In the genomic region with DNA sequence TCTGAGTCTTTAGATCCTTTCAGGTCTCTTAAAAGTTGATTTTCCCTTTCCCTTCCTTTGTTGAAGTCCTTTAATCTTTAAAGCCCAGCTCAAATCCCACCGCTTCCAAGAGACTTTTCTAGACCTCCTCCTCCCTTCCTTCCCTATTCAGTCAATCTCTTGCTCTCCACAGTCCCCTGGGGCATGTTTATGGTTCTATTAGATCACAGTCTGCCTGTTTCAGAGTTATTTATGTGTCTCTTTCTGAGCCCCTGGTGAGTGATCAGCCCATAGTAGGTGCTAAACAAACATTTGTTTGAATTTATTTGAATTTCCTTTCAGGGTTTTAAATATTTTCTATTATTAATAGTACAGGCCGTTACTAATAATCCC, we compare ENCODE assay signal across 26 cellular contexts. TPM values are rescaled to one million over a fixed set of nuclear protein-coding genes. Genes with fewer than 3 reads are reported as not detected.
"Had no signal": no experiment of that assay in that cellular context is flagged by ENCODE, and none has a peak within 500 bp of the region (broad histone marks: within the 10 kb centered on the region; RNA-seq: fewer than 3 reads in every experiment).

No MANE protein-coding gene starts in this region.

- H3K27me3 ChIP-seq: ascending aorta, heart left ventricle, right atrium auricular region, spleen, transverse colon had no signal

- H3K4me1 Mint-ChIP-seq: activated naive CD4-positive, alpha-beta T cell treated with anti-CD3 and anti-CD28 coated beads, Interleukin-2, amount 10 ng/mL, durations not matched to agents 7 days and 5 days had no signal

- H3K27ac Mint-ChIP-seq: activated CD4-positive, alpha-beta memory T cell treated with anti-CD3 and anti-CD28 coated beads for 36 hours; activated CD4-positive, alpha-beta T cell treated with anti-CD3 and anti-CD28 coated beads, Interleukin-2, amount 10 ng/mL, durations not matched to agents 24 days and 14 days; activated naive CD4-positive, alpha-beta T cell treated with anti-CD3 and anti-CD28 coated beads, Interleukin-2, amount 10 ng/mL, durations not matched to agents 7 days and 5 days; activated naive CD8-positive, alpha-beta T cell treated with anti-CD3 and anti-CD28 coated beads, Interleukin-2, amount 10 ng/mL, durations not matched to agents 7 days and 5 days; activated T-helper 1 cell treated with anti-CD3 and anti-CD28 coated beads, Interleukin-12 subunit alpha, Interleukin-12 subunit beta, Interleukin-2, Interleukin-4 antibody, amounts not matched to agents 30 ng/mL and 10 ng/mL and 1 ng/mL, durations not matched to agents 14 hours and 24 hours and 36 hours; mesothelial cell of epicardium; naive thymus-derived CD4-positive, alpha-beta T cell had no signal

- DNase-seq: activated CD4-positive, alpha-beta memory T cell treated with anti-CD3 and anti-CD28 coated beads for 36 hours; activated CD4-positive, alpha-beta T cell treated with anti-CD3 and anti-CD28 coated beads, Interleukin-2, amount 10 ng/mL, durations not matched to agents 24 days and 14 days; activated CD8-positive, alpha-beta memory T cell treated with anti-CD3 and anti-CD28 coated beads, Interleukin-2, amount 50 U/mL, for 4 hours; activated effector memory CD4-positive, alpha-beta T cell treated with anti-CD3 and anti-CD28 coated beads, Interleukin-2, amount 50 U/mL, for 16 hours; activated naive CD4-positive, alpha-beta T cell treated with anti-CD3 and anti-CD28 coated beads, Interleukin-2, amount 10 ng/mL, durations not matched to agents 7 days and 5 days; activated naive CD8-positive, alpha-beta T cell treated with anti-CD3 and anti-CD28 coated beads, Interleukin-2, amount 10 ng/mL, durations not matched to agents 7 days and 5 days; activated T-cell treated with anti-CD3 and anti-CD28 coated beads, Interleukin-2, amount 50 U/mL, for 1 hour; cortex of kidney; foreskin fibroblast; heart left ventricle; naive thymus-derived CD4-positive, alpha-beta T cell; spleen; stimulated activated naive CD4-positive, alpha-beta T cell treated with Interleukin-2 at 50 U/mL for 16 hours; T-helper 9 cell; transverse colon had no signal

- H3K4me1 ChIP-seq: ascending aorta, heart left ventricle, right atrium auricular region, spleen, transverse colon had no signal

- H3K4me3 ChIP-seq: ascending aorta, heart left ventricle, right atrium auricular region, spleen, transverse colon had no signal

- ATAC-seq: activated CD4-positive, CD25-positive, alpha-beta regulatory T cell treated with anti-CD3 and anti-CD28 coated beads, Interleukin-2, amount 50 U/mL, for 24 hours; esophagus mucosa; naive thymus-derived CD4-positive, alpha-beta T cell had no signal

- H3K9me3 Mint-ChIP-seq: activated CD4-positive, alpha-beta memory T cell treated with anti-CD3 and anti-CD28 coated beads for 36 hours; activated CD4-positive, alpha-beta T cell treated with anti-CD3 and anti-CD28 coated beads, Interleukin-2, amount 10 ng/mL, durations not matched to agents 24 days and 14 days; activated naive CD4-positive, alpha-beta T cell treated with anti-CD3 and anti-CD28 coated beads, Interleukin-2, amount 10 ng/mL, durations not matched to agents 7 days and 5 days; activated naive CD8-positive, alpha-beta T cell treated with anti-CD3 and anti-CD28 coated beads, Interleukin-2, amount 10 ng/mL, durations not matched to agents 7 days and 5 days; activated T-helper 1 cell treated with anti-CD3 and anti-CD28 coated beads, Interleukin-12 subunit alpha, Interleukin-12 subunit beta, Interleukin-2, Interleukin-4 antibody, amounts not matched to agents 30 ng/mL and 10 ng/mL and 1 ng/mL, durations not matched to agents 14 hours and 24 hours and 36 hours; mesothelial cell of epicardium had no signal

- H3K36me3 ChIP-seq: ascending aorta, heart left ventricle, right atrium auricular region, spleen, transverse colon, WERI-Rb-1 had no signal

- H3K36me3 Mint-ChIP-seq: activated CD4-positive, alpha-beta memory T cell treated with anti-CD3 and anti-CD28 coated beads for 36 hours; activated naive CD4-positive, alpha-beta T cell treated with anti-CD3 and anti-CD28 coated beads, Interleukin-2, amount 10 ng/mL, durations not matched to agents 7 days and 5 days; activated naive CD8-positive, alpha-beta T cell treated with anti-CD3 and anti-CD28 coated beads, Interleukin-2, amount 10 ng/mL, durations not matched to agents 7 days and 5 days; mesothelial cell of epicardium had no signal

- H3K27ac ChIP-seq: ascending aorta, heart left ventricle, right atrium auricular region, spleen, transverse colon, WERI-Rb-1 had no signal

- H3K9me3 ChIP-seq: ascending aorta, heart left ventricle, right atrium auricular region, spleen, transverse colon had no signal

- H3K4me3 Mint-ChIP-seq: activated CD4-positive, alpha-beta memory T cell treated with anti-CD3 and anti-CD28 coated beads for 36 hours; activated CD4-positive, alpha-beta T cell treated with anti-CD3 and anti-CD28 coated beads, Interleukin-2, amount 10 ng/mL, durations not matched to agents 24 days and 14 days; activated naive CD4-positive, alpha-beta T cell treated with anti-CD3 and anti-CD28 coated beads, Interleukin-2, amount 10 ng/mL, durations not matched to agents 7 days and 5 days; activated naive CD8-positive, alpha-beta T cell treated with anti-CD3 and anti-CD28 coated beads, Interleukin-2, amount 10 ng/mL, durations not matched to agents 7 days and 5 days; activated T-helper 1 cell treated with anti-CD3 and anti-CD28 coated beads, Interleukin-12 subunit alpha, Interleukin-12 subunit beta, Interleukin-2, Interleukin-4 antibody, amounts not matched to agents 30 ng/mL and 10 ng/mL and 1 ng/mL, durations not matched to agents 14 hours and 24 hours and 36 hours; mesothelial cell of epicardium; naive thymus-derived CD4-positive, alpha-beta T cell had no signal

RNA-seq across cellular contexts. Expression of a gene that starts 7.2 kb away (rescaled TPM):
- total RNA-seq: activated CD4-positive, alpha-beta memory T cell treated with anti-CD3 and anti-CD28 coated beads for 36 hours; activated CD4-positive, alpha-beta T cell treated with anti-CD3 and anti-CD28 coated beads, Interleukin-2, amount 10 ng/mL, durations not matched to agents 24 days and 14 days; activated CD8-positive, alpha-beta memory T cell treated with anti-CD3 and anti-CD28 coated beads for 36 hours; activated naive CD8-positive, alpha-beta T cell treated with anti-CD3 and anti-CD28 coated beads, Interleukin-2, amount 10 ng/mL, durations not matched to agents 7 days and 5 days; activated T-helper 1 cell treated with anti-CD3 and anti-CD28 coated beads, Interleukin-12 subunit alpha, Interleukin-12 subunit beta, Interleukin-2, Interleukin-4 antibody, amounts not matched to agents 30 ng/mL and 10 ng/mL and 1 ng/mL, durations not matched to agents 14 hours and 24 hours and 36 hours; ascending aorta; pulmonary artery endothelial cell had no signal
- polyA plus RNA-seq: naive thymus-derived CD4-positive, alpha-beta T cell had no signal

RNA-seq across cellular contexts. Expression of a gene that starts 20.3 kb away (rescaled TPM):
- total RNA-seq: activated CD4-positive, alpha-beta memory T cell treated with anti-CD3 and anti-CD28 coated beads for 36 hours; activated CD4-positive, alpha-beta T cell treated with anti-CD3 and anti-CD28 coated beads, Interleukin-2, amount 10 ng/mL, durations not matched to agents 24 days and 14 days; activated CD8-positive, alpha-beta memory T cell treated with anti-CD3 and anti-CD28 coated beads for 36 hours; activated naive CD8-positive, alpha-beta T cell treated with anti-CD3 and anti-CD28 coated beads, Interleukin-2, amount 10 ng/mL, durations not matched to agents 7 days and 5 days; activated T-helper 1 cell treated with anti-CD3 and anti-CD28 coated beads, Interleukin-12 subunit alpha, Interleukin-12 subunit beta, Interleukin-2, Interleukin-4 antibody, amounts not matched to agents 30 ng/mL and 10 ng/mL and 1 ng/mL, durations not matched to agents 14 hours and 24 hours and 36 hours; ascending aorta; chondrocyte; kidney epithelial cell; naive thymus-derived CD4-positive, alpha-beta T cell; pulmonary artery endothelial cell had no signal
- polyA plus RNA-seq: naive thymus-derived CD4-positive, alpha-beta T cell had no signal
